Comparison of ENCODE assay signal across 9 cellular contexts in the genomic region with DNA sequence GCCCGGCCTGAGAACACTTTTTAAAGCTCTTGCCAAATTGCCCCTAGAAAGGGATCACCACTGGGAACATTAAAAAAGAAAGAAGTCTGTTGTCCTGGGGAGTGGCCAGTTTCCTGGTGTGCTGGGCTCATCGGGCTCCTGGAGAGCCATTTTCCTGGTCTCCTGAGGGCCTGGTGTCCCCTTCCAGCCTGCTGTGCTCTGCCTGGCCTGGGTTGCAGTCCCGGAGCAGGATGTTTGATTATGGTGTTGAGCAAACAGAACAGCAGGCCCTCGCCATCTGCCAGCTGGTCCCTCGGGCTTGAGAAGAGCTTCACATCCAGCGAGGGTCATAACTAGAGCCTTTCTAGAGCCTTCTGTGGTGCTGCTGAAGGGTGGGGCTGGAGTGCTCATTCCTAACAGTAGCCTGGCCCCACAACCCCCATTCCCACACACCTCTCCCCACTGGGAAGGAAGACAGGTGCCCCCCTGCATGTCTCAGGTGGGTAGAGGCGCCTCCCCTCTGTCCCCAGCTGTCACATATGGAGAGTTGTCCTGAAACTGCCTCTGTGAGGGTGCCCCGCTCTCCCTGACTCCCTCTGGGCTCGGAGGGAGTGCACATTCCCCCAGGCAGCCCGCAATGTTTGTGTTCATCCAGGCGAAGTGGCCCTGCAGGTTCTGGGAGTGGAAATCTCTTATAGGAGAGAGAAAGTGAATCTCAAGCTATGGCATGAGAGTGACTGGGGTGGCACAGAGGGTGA.
DNase-seq lines count a peak whose midpoint lies in the region; ATAC-seq and TF ChIP-seq lines count a peak whose summit lies in the region.
"Had no signal": no experiment of that assay in that cellular context is flagged by ENCODE, and none has a peak within 500 bp of the region (broad histone marks: within the 10 kb centered on the region; RNA-seq: fewer than 3 reads in every experiment).

No MANE protein-coding gene starts in this region.

- peak overlapping the region; percentile 40; the same call in 1 of the 2 replicates for H3K27ac ChIP-seq in HUES64 (ENCODE audit: low read depth, low read length)
- peak overlapping the region; percentile 51 for H3K27ac ChIP-seq in epithelial cell of prostate
- peak overlapping the region in 5 of 8 donors; percentile 1 to 62 (median 29) for H3K27ac ChIP-seq in spleen
- no peak overlapping the region for H3K27ac ChIP-seq in CD8-positive, alpha-beta memory T cell (ENCODE audit: low read depth, low read length)

- WGBS in HUES64, result 67% methylated on average over 11 of the region's 11 CpGs
- 72 to 82% (median 79%) methylated on average over 8 to 11 of the region's 11 CpGs for WGBS in spleen, 5 donors

- POLR2A ChIA-PET in CD8-positive, alpha-beta memory T cell (lab: Charles Lee), result no interaction called here

- DNase-seq in NCI-H446 (lab: John Stamatoyannopoulos, UW), result peak; percentile 60 to 85
- no peak for DNase-seq in epithelial cell of prostate (ENCODE audit: low read depth, low spot score)
- DNase-seq in spleen, result no peak
- DNase-seq in activated CD4-positive, CD25-positive, alpha-beta regulatory T cell (lab: John Stamatoyannopoulos, UW), result no peak
- no peak for DNase-seq in stimulated activated naive CD8-positive, alpha-beta T cell treated with anti-CD3 and anti-CD28 coated beads, Interleukin-15, Interleukin-2, amounts not matched to agents 100 U/mL and 50 U/mL, for 24 hours
- DNase-seq in CD8-positive, alpha-beta memory T cell, result no peak

- H3K9me3 ChIP-seq in HUES64 (ENCODE audit: insufficient read depth, low read depth, low read length) (no peaks in the 10 kb centered on the region), spleen (no peaks in the 10 kb centered on the region)
- no peaks in the 10 kb centered on the region for H3K9me3 ChIP-seq in CD8-positive, alpha-beta memory T cell (ENCODE audit: low read length)

- H3K36me3 ChIP-seq in HUES64 (ENCODE audit: insufficient read depth, low read length) (no peaks in the 10 kb centered on the region), spleen (peaks cover 0 to 10% (median 0%) of the 10 kb centered on the region in 6 donors)
- no peaks in the 10 kb centered on the region for H3K36me3 ChIP-seq in CD8-positive, alpha-beta memory T cell (ENCODE audit: insufficient read depth, low read length)

- CTCF ChIA-PET in CD8-positive, alpha-beta memory T cell (lab: Charles Lee), result interaction anchor here (0.8 kb wide), 1 partner anchor 156 kb away, joined by 3 read pairs; no protein-coding TSS in a partner anchor

- no peaks in the 10 kb centered on the region for H3K9me3 Mint-ChIP-seq in CD8-positive, alpha-beta memory T cell
- H3K9me3 Mint-ChIP-seq: activated naive CD4-positive, alpha-beta T cell treated with anti-CD3 and anti-CD28 coated beads, Interleukin-2, amount 50 U/mL, for 24 hours had no signal

- H3K27me3 Mint-ChIP-seq in CD8-positive, alpha-beta memory T cell, result no peaks in the 10 kb centered on the region
- H3K27me3 Mint-ChIP-seq: activated naive CD4-positive, alpha-beta T cell treated with anti-CD3 and anti-CD28 coated beads, Interleukin-2, amount 50 U/mL, for 24 hours had no signal

- H3K9ac ChIP-seq in HUES64 (ENCODE audit: low read depth, low read length), result no peak overlapping the region; the same call in 1 of the 2 replicates

- H3K27ac Mint-ChIP-seq in CD8-positive, alpha-beta memory T cell, result peak overlapping the region in 2 of 8 donors; percentile 19 to 52
- H3K27ac Mint-ChIP-seq: activated naive CD4-positive, alpha-beta T cell treated with anti-CD3 and anti-CD28 coated beads, Interleukin-2, amount 50 U/mL, for 24 hours had no signal

- intact Hi-C loops in spleen (cut with DNase I; ENCODE audit: low total_unique reads), result no loop called here

- H3K27me3 ChIP-seq in HUES64 (ENCODE audit: insufficient read depth, low read length) (no peaks in the 10 kb centered on the region), spleen (replicated peaks in 1 of 7) (no peaks in the 10 kb centered on the region)
- no peaks in the 10 kb centered on the region for H3K27me3 ChIP-seq in CD8-positive, alpha-beta memory T cell (ENCODE audit: insufficient read depth, low read length, poor library complexity, severe bottlenecking)

- H3K4me3 Mint-ChIP-seq in CD8-positive, alpha-beta memory T cell, result peak overlapping the region in 1 of 7 donors; percentile 54
- H3K4me3 Mint-ChIP-seq: activated naive CD4-positive, alpha-beta T cell treated with anti-CD3 and anti-CD28 coated beads, Interleukin-2, amount 50 U/mL, for 24 hours had no signal

- no peak for ATAC-seq in stimulated activated naive CD8-positive, alpha-beta T cell treated with anti-CD3 and anti-CD28 coated beads, Interleukin-15, Interleukin-2, amounts not matched to agents 100 U/mL and 50 U/mL, for 24 hours

- peaks cover 0 to 5% (median 0%) of the 10 kb centered on the region in 3 donors for H3K36me3 Mint-ChIP-seq in CD8-positive, alpha-beta memory T cell
- H3K36me3 Mint-ChIP-seq: activated naive CD4-positive, alpha-beta T cell treated with anti-CD3 and anti-CD28 coated beads, Interleukin-2, amount 50 U/mL, for 24 hours had no signal

- no peak for TF ChIP-seq CTCF in spleen (IDR thresholded peaks at IDR 0.05 in 8 of 11, conservative IDR thresholded peaks at IDR 0.05 in 3 of 11)

- H3K4me3 ChIP-seq in HUES64 (ENCODE audit: low read length), result no peak overlapping the region
- H3K4me3 ChIP-seq in spleen, result no peak overlapping the region
- no peak overlapping the region for H3K4me3 ChIP-seq in CD8-positive, alpha-beta memory T cell (ENCODE audit: low read length)
- H3K4me3 ChIP-seq: skin epidermis had no signal

- peaks cover 31% of the 10 kb centered on the region for H3K4me1 ChIP-seq in HUES64 (ENCODE audit: insufficient read depth, low read length)
- peaks cover 0 to 60% (median 22%) of the 10 kb centered on the region in 6 donors for H3K4me1 ChIP-seq in spleen
- peaks cover 13% of the 10 kb centered on the region for H3K4me1 ChIP-seq in CD8-positive, alpha-beta memory T cell (ENCODE audit: insufficient read depth, low read length)

- peaks cover 0 to 16% (median 11%) of the 10 kb centered on the region in 3 donors for H3K4me1 Mint-ChIP-seq in CD8-positive, alpha-beta memory T cell

- no peak for TF ChIP-seq POLR2A in spleen (IDR thresholded peaks at IDR 0.05)

Comparison
In these comparisons a context has a peak if more than half of its experiments do, and no peak if none do; other contexts are left out.
1. DNase-seq: peak in NCI-H446 (2 of 2); none in epithelial cell of prostate (single experiment), spleen (single experiment), activated CD4-positive, CD25-positive, alpha-beta regulatory T cell (0 of 4), stimulated activated naive CD8-positive, alpha-beta T cell treated with anti-CD3 and anti-CD28 coated beads, Interleukin-15, Interleukin-2, amounts not matched to agents 100 U/mL and 50 U/mL, for 24 hours (single experiment) and CD8-positive, alpha-beta memory T cell (0 of 5).